9 cellular contexts compared by ENCODE assay signal in the genomic region with DNA sequence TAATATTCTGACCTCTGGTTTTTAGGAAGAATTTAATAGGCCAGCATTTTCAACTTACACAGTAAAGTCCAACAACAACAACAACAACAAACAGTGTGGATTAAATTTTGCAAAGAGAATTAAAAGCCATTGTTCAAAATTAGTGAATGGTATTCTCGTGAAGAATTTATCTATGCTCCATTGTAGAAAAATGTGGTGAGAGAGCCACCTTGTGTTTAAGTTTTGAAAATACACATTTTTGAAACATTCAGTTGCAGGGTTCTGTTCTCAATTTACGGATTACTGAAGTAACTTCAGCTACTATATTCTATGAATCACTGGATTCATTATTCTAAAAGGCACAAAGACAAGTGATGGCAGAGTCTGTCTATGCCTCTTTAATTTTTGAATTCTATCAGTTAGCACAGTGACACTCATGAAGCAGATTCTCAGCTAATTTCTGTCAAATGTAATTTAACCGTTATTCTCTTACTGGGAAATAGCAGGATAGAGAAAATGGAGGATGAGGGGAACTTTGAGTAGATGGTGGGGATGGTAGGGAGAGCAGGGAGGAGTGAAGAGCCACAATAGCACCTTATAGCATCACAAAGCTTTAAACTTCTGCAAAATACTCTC. TPM values are rescaled to one million over a fixed set of nuclear protein-coding genes. Genes with fewer than 3 reads are reported as not detected.
A peak's percentile ranks its signal among the peaks of the same experiment; 100 is the strongest.
DNase-seq lines count a peak whose midpoint lies in the region; ATAC-seq and TF ChIP-seq lines count a peak whose summit lies in the region.
"Had no signal": no experiment of that assay in that cellular context is flagged by ENCODE, and none has a peak within 500 bp of the region (broad histone marks: within the 10 kb centered on the region; RNA-seq: fewer than 3 reads in every experiment).

No MANE protein-coding gene starts in this region.

- H3K9ac ChIP-seq in smooth muscle cell (ENCODE audit: low read depth): no peak overlapping the region

- 24 to 27% methylated on average over 3 of the region's 3 CpGs for WGBS in gastroesophageal sphincter (ENCODE audit: low coverage in 1 of 2), 2 donors
- WGBS in smooth muscle cell (ENCODE audit: low lambda C conversion rate): 50% methylated on average over 3 of the region's 3 CpGs

- TF ChIP-seq POLR2A in gastroesophageal sphincter (IDR thresholded peaks at IDR 0.05): no peak

- TF ChIP-seq EP300 in gastroesophageal sphincter (IDR thresholded peaks at IDR 0.05): no peak

- no peak overlapping the region for H2AFZ ChIP-seq in smooth muscle cell (ENCODE audit: low read depth)

- no peaks in the 10 kb centered on the region for H3K36me3 ChIP-seq in gastroesophageal sphincter
- H3K36me3 ChIP-seq in smooth muscle cell (ENCODE audit: low read depth): no peaks in the 10 kb centered on the region

- H3K9me3 ChIP-seq in gastroesophageal sphincter: no peaks in the 10 kb centered on the region
- H3K9me3 ChIP-seq in smooth muscle cell (replicated peaks; ENCODE audit: low read depth): no peaks in the 10 kb centered on the region

- no peak overlapping the region for H3K4me3 ChIP-seq in gastroesophageal sphincter
- H3K4me3 ChIP-seq in smooth muscle cell: no peak overlapping the region

- no peaks in the 10 kb centered on the region for H3K79me2 ChIP-seq in smooth muscle cell (ENCODE audit: low read depth)

- ATAC-seq in gastroesophageal sphincter: no peak

- H3K27me3 ChIP-seq in gastroesophageal sphincter (peaks cover 16% of the 10 kb centered on the region), smooth muscle cell (ENCODE audit: low read depth) (no peaks in the 10 kb centered on the region)

- TF ChIP-seq CTCF in gastroesophageal sphincter (IDR thresholded peaks at IDR 0.05): peak in 3 of 4 experiments; percentile 57 to 73 (median 58)
- TF ChIP-seq CTCF in smooth muscle cell (IDR thresholded peaks at IDR 0.05; ENCODE audit: borderline replicate concordance, insufficient read depth, poor library complexity, severe bottlenecking): peak; percentile 65

- H3K27ac ChIP-seq in gastroesophageal sphincter (no peak overlapping the region), smooth muscle cell (ENCODE audit: low read depth) (no peak overlapping the region)

- no peaks in the 10 kb centered on the region for H4K20me1 ChIP-seq in smooth muscle cell (ENCODE audit: low read depth)

- DNase-seq in NCI-H2171 treated with DMSO at 0.1 percent for 48 hours (lab: John Stamatoyannopoulos, UW) (peak; percentile 37), NCI-H2171 (lab: John Stamatoyannopoulos, UW) (no peak), HT-29 (ENCODE audit: low spot score) (peak; percentile 65), SK-N-DZ (ENCODE audit: low spot score) (peak; percentile 23), smooth muscle cell (lab: John Stamatoyannopoulos, UW; ENCODE audit: unreplicated experiment) (no peak), activated T-cell treated with anti-CD3 and anti-CD28 coated beads for 4 hours (no peak), HuH-7.5 (ENCODE audit: low spot score) (no peak)

- no peaks in the 10 kb centered on the region for H3F3A ChIP-seq in smooth muscle cell (ENCODE audit: low read depth)

- H3K4me1 ChIP-seq in gastroesophageal sphincter (no peaks in the 10 kb centered on the region), smooth muscle cell (ENCODE audit: low read depth) (no peaks in the 10 kb centered on the region)

- H3K4me2 ChIP-seq in smooth muscle cell: no peak overlapping the region

RNA-seq across cellular contexts. Expression of a gene that starts 11.0 kb away (rescaled TPM):
- total RNA-seq in HT-29 (2014; rRNA removed; shearing (Covaris generic)): not detected in 2 replicates
- polyA plus RNA-seq in SK-N-DZ (2014; cell fraction: cytosol; rRNA removed): 10.0 and 12.5 TPM in 2 replicates
- polyA plus RNA-seq in SK-N-DZ (2014; cell fraction: nucleus; rRNA removed): 5.5 and 6.7 TPM in 2 replicates
- total RNA-seq in gastroesophageal sphincter: 1 to 10 TPM in 2 of 4 donors, under 1 TPM in 2; 0.16 to 1.2 (median 1.1) TPM
- total RNA-seq in smooth muscle cell: 0.18 and 1.6 TPM in 2 replicates
- polyA plus RNA-seq in smooth muscle cell: 0.98 and 1.4 TPM in 2 replicates

RNA-seq across cellular contexts. Expression of a gene that starts 44.1 kb away (rescaled TPM):
- total RNA-seq in HT-29 (2014; rRNA removed; shearing (Covaris generic)): 0.16 and 0.18 TPM in 2 replicates
- not detected in 2 replicates for polyA plus RNA-seq in SK-N-DZ (2014; cell fraction: cytosol; rRNA removed)
- polyA plus RNA-seq in SK-N-DZ (2014; cell fraction: nucleus; rRNA removed): 0.18 TPM in 1 of 2 replicates, not detected in the other
- total RNA-seq in gastroesophageal sphincter (100 to 1,000 TPM in 3 of 4 donors, 10 to 100 TPM in 1; 79.2 to 489 (median 247) TPM), smooth muscle cell (11.9 and 14.0 TPM in 2 replicates)
- polyA plus RNA-seq in smooth muscle cell: 11.1 and 12.2 TPM in 2 replicates
- total RNA-seq: Daoy had no signal

Comparison
In these comparisons a context has a peak if more than half of its experiments do, and no peak if none do; other contexts are left out.
1. DNase-seq: peak in NCI-H2171 treated with DMSO at 0.1 percent for 48 hours (single experiment), HT-29 (single experiment) and SK-N-DZ (single experiment); none in NCI-H2171 (single experiment), smooth muscle cell (single experiment), activated T-cell treated with anti-CD3 and anti-CD28 coated beads for 4 hours (single experiment) and HuH-7.5 (single experiment).
2. RNA of a gene that starts 44.1 kb away (total RNA-seq): 79.2 to 489 TPM in gastroesophageal sphincter and 11.9 to 14.0 TPM in smooth muscle cell; 0.16 to 0.18 TPM in HT-29; every median in the first group is over 10 times any median in the second.